ENCODE assay signal across 12 cellular contexts in the genomic region with DNA sequence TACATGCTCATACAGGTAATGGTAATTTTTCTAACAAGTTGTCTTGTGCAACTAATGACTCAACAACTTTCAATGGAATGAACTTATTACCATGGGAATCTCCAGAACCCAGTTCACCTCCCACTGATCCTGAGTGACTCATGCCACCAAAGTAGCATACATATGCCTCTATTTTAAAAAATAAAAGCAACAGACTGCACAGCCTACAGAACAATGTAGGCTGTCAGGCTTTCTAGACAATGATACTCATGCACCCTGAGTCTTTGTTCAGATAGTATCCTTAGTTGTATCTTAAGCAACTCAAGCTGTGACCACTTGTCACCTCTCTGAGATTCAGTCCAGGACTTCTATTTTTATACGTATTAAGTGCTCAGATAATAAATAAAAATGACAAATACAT.
DNase-seq lines count a peak whose midpoint lies in the region; ATAC-seq and TF ChIP-seq lines count a peak whose summit lies in the region.
"Had no signal": no experiment of that assay in that cellular context is flagged by ENCODE, and none has a peak within 500 bp of the region (broad histone marks: within the 10 kb centered on the region; RNA-seq: fewer than 3 reads in every experiment).

No MANE protein-coding gene starts in this region.

- H3K9me3 ChIP-seq in hepatocyte (ENCODE audit: low read depth), result no peaks in the 10 kb centered on the region

- no peaks in the 10 kb centered on the region for H3K27me3 ChIP-seq in hepatocyte

- ATAC-seq in sciatic nerve, result no peak
- no peak for ATAC-seq in activated T-cell treated with anti-CD3 and anti-CD28 coated beads, Interleukin-2, amount 50 U/mL, for 4 hours
- ATAC-seq: activated CD8-positive, alpha-beta memory T cell treated with anti-CD3 and anti-CD28 coated beads, Interleukin-2, amount 10 ng/mL, durations not matched to agents 7 days and 5 days; naive thymus-derived CD4-positive, alpha-beta T cell; Panc1 had no signal

- no peak for TF ChIP-seq CTCF in HFF-Myc (IDR thresholded peaks at IDR 0.05; ENCODE audit: low read depth, low read length, missing control alignments)
- no peak for TF ChIP-seq CTCF in astrocyte of the spinal cord (IDR thresholded peaks at IDR 0.05; ENCODE audit: low read depth, low read length)
- no peak for TF ChIP-seq CTCF in hepatocyte (IDR thresholded peaks at IDR 0.05; ENCODE audit: poor library complexity)
- TF ChIP-seq CTCF in nephron progenitor cell (IDR thresholded peaks at IDR 0.05), result no peak

- no peak overlapping the region for H2AFZ ChIP-seq in hepatocyte

- no peaks in the 10 kb centered on the region for H3K36me3 Mint-ChIP-seq in activated T-cell treated with anti-CD3 and anti-CD28 coated beads, Interleukin-2, amount 50 U/mL, for 4 hours (ENCODE audit: insufficient read depth)
- no peaks in the 10 kb centered on the region for H3K36me3 Mint-ChIP-seq in nephron progenitor cell (ENCODE audit: low read depth)
- H3K36me3 Mint-ChIP-seq: activated CD8-positive, alpha-beta memory T cell treated with anti-CD3 and anti-CD28 coated beads, Interleukin-2, amount 10 ng/mL, durations not matched to agents 7 days and 5 days; naive thymus-derived CD4-positive, alpha-beta T cell had no signal

- H3K4me2 ChIP-seq in hepatocyte, result no peak overlapping the region

- intact Hi-C loops in sciatic nerve (cut with DNase I), result no loop called here

- no peak overlapping the region for H3K4me3 Mint-ChIP-seq in activated T-cell treated with anti-CD3 and anti-CD28 coated beads, Interleukin-2, amount 50 U/mL, for 4 hours
- no peak overlapping the region for H3K4me3 Mint-ChIP-seq in nephron progenitor cell
- H3K4me3 Mint-ChIP-seq: activated CD8-positive, alpha-beta memory T cell treated with anti-CD3 and anti-CD28 coated beads, Interleukin-2, amount 10 ng/mL, durations not matched to agents 7 days and 5 days; naive thymus-derived CD4-positive, alpha-beta T cell had no signal

- no peaks in the 10 kb centered on the region for H4K20me1 ChIP-seq in hepatocyte (ENCODE audit: insufficient read depth, poor library complexity, severe bottlenecking)

- DNase-seq in ACHN (peak; percentile 35), HFF-Myc (ENCODE audit: extremely low read depth, low read depth) (peak; percentile 25), astrocyte of the spinal cord (ENCODE audit: low read depth, low spot score) (peak; percentile 89), hepatocyte (ENCODE audit: low spot score) (peak; percentile 24), sciatic nerve (ENCODE audit: low spot score) (no peak), GM19240 (ENCODE audit: insufficient read length, low spot score) (no peak), nephron progenitor cell (no peak)
- no peak for DNase-seq in activated T-cell treated with anti-CD3 and anti-CD28 coated beads, Interleukin-2, amount 50 U/mL, for 4 hours
- DNase-seq: activated CD8-positive, alpha-beta memory T cell treated with anti-CD3 and anti-CD28 coated beads, Interleukin-2, amount 10 ng/mL, durations not matched to agents 7 days and 5 days; naive thymus-derived CD4-positive, alpha-beta T cell; NCI-H345 had no signal

- H3K4me3 ChIP-seq in HFF-Myc (replicated peaks; ENCODE audit: low read depth, low read length), result no peak overlapping the region
- H3K4me3 ChIP-seq in astrocyte of the spinal cord (ENCODE audit: low read depth, low read length), result no peak overlapping the region
- H3K4me3 ChIP-seq in hepatocyte, result no peak overlapping the region

- no peaks in the 10 kb centered on the region for H3K36me3 ChIP-seq in hepatocyte (replicated peaks; ENCODE audit: insufficient read depth, low read depth)

- H3K27ac ChIP-seq in hepatocyte, result no peak overlapping the region

- no peaks in the 10 kb centered on the region for H3K4me1 ChIP-seq in hepatocyte (ENCODE audit: insufficient read depth)

- no peaks in the 10 kb centered on the region for H3K27me3 Mint-ChIP-seq in activated T-cell treated with anti-CD3 and anti-CD28 coated beads, Interleukin-2, amount 50 U/mL, for 4 hours (ENCODE audit: low read depth)
- peaks cover 4% of the 10 kb centered on the region for H3K27me3 Mint-ChIP-seq in nephron progenitor cell (ENCODE audit: low read depth, poor library complexity)
- H3K27me3 Mint-ChIP-seq: activated CD8-positive, alpha-beta memory T cell treated with anti-CD3 and anti-CD28 coated beads, Interleukin-2, amount 10 ng/mL, durations not matched to agents 7 days and 5 days; naive thymus-derived CD4-positive, alpha-beta T cell had no signal

- H3K27ac Mint-ChIP-seq in nephron progenitor cell, result no peak overlapping the region
- H3K27ac Mint-ChIP-seq: activated CD8-positive, alpha-beta memory T cell treated with anti-CD3 and anti-CD28 coated beads, Interleukin-2, amount 10 ng/mL, durations not matched to agents 7 days and 5 days; naive thymus-derived CD4-positive, alpha-beta T cell had no signal

- H3K4me1 Mint-ChIP-seq in activated T-cell treated with anti-CD3 and anti-CD28 coated beads, Interleukin-2, amount 50 U/mL, for 4 hours (ENCODE audit: low read depth), result no peaks in the 10 kb centered on the region
- no peaks in the 10 kb centered on the region for H3K4me1 Mint-ChIP-seq in nephron progenitor cell
- H3K4me1 Mint-ChIP-seq: activated CD8-positive, alpha-beta memory T cell treated with anti-CD3 and anti-CD28 coated beads, Interleukin-2, amount 10 ng/mL, durations not matched to agents 7 days and 5 days; naive thymus-derived CD4-positive, alpha-beta T cell had no signal

- H3K9me3 Mint-ChIP-seq in activated T-cell treated with anti-CD3 and anti-CD28 coated beads, Interleukin-2, amount 50 U/mL, for 4 hours, result no peaks in the 10 kb centered on the region
- no peaks in the 10 kb centered on the region for H3K9me3 Mint-ChIP-seq in nephron progenitor cell

- no peaks in the 10 kb centered on the region for H3K79me2 ChIP-seq in hepatocyte

- H3K9me2 ChIP-seq in hepatocyte (replicated peaks; ENCODE audit: insufficient read depth), result no peaks in the 10 kb centered on the region

- in situ Hi-C loops in ACHN (cut with HindIII; ENCODE audit: low pct_ligation_motif_present, low pct_unique_long_range_greater_than_20kb, low sequenced_read_pairs) (no loop called here), astrocyte of the spinal cord (cut with HindIII; ENCODE audit: low sequenced_read_pairs) (no loop called here)

- 93% methylated on average over 1 of the region's 1 CpG for WGBS in hepatocyte (ENCODE audit: low lambda C conversion rate, missing lambda C conversion rate)

Comparison
In these comparisons a context has a peak if more than half of its experiments do, and no peak if none do; other contexts are left out.
1. DNase-seq: peak in ACHN (single experiment), HFF-Myc (single experiment), astrocyte of the spinal cord (single experiment) and hepatocyte (single experiment); none in sciatic nerve (single experiment), GM19240 (single experiment), activated T-cell treated with anti-CD3 and anti-CD28 coated beads, Interleukin-2, amount 50 U/mL, for 4 hours (single experiment) and nephron progenitor cell (single experiment).